ENCODE assay signal across 25 cellular contexts in the genomic region with DNA sequence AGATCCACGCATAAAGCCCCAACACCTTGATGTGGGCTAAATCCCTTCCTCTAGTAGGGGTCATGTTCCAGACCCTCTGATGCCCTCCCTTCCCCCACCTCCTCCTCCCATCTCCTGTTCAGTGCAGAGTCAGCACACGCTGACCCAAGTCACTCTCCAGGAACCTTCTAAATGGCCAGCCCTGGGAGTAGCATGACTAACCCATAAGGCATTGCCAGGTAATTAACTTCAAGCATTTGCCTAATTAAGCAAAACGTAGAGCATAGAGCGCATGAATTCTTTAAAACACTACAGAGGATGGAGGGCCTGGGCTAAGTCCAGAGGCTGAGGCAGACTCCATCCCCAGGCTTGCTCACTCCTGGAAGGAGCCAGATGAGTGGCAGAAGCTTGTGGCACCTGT.
"Had no signal": no experiment of that assay in that cellular context is flagged by ENCODE, and none has a peak within 500 bp of the region (broad histone marks: within the 10 kb centered on the region; RNA-seq: fewer than 3 reads in every experiment).

No MANE protein-coding gene starts in this region.

- H3K79me2 ChIP-seq: parathyroid adenoma had no signal

- H3K9me3 ChIP-seq: lower lobe of right lung, mucosa of descending colon, psoas muscle, right lobe of liver, suprapubic skin, thoracic aorta, tibial artery, uterus had no signal

- H3K4me1 ChIP-seq: left lung, lower lobe of right lung, psoas muscle, right lobe of liver, suprapubic skin, tibial artery, uterus had no signal

- H3K4me1 Mint-ChIP-seq: neural crest cell; stimulated activated effector memory CD8-positive, alpha-beta T cell treated with anti-CD3 and anti-CD28 coated beads, Interleukin-12 subunit alpha, Interleukin-12 subunit beta, amount 100 ng/mL, for 72 hours had no signal

- H3K36me3 Mint-ChIP-seq: stimulated activated effector memory CD8-positive, alpha-beta T cell treated with anti-CD3 and anti-CD28 coated beads, Interleukin-12 subunit alpha, Interleukin-12 subunit beta, amount 100 ng/mL, for 72 hours had no signal

- H3K9me3 Mint-ChIP-seq: neural crest cell had no signal

- H3K36me3 ChIP-seq: left lung, lower lobe of right lung, right lobe of liver, suprapubic skin, thoracic aorta, tibial artery, uterus had no signal

- H3K27ac Mint-ChIP-seq: naive thymus-derived CD8-positive, alpha-beta T cell; stimulated activated effector memory CD8-positive, alpha-beta T cell treated with anti-CD3 and anti-CD28 coated beads, Interleukin-12 subunit alpha, Interleukin-12 subunit beta, amount 100 ng/mL, for 72 hours; stimulated activated naive CD8-positive, alpha-beta T cell treated with anti-CD3 and anti-CD28 coated beads, Interleukin-15, Interleukin-2, amounts not matched to agents 100 ng/mL and 50 ng/mL, for 24 hours; type B pancreatic cell had no signal

- H3K4me3 Mint-ChIP-seq: naive thymus-derived CD8-positive, alpha-beta T cell; neural crest cell; stimulated activated effector memory CD8-positive, alpha-beta T cell treated with anti-CD3 and anti-CD28 coated beads, Interleukin-12 subunit alpha, Interleukin-12 subunit beta, amount 100 ng/mL, for 72 hours; stimulated activated naive CD8-positive, alpha-beta T cell treated with anti-CD3 and anti-CD28 coated beads, Interleukin-15, Interleukin-2, amounts not matched to agents 100 ng/mL and 50 ng/mL, for 24 hours; type B pancreatic cell had no signal

- H3K27me3 Mint-ChIP-seq: stimulated activated naive CD8-positive, alpha-beta T cell treated with anti-CD3 and anti-CD28 coated beads, Interleukin-15, Interleukin-2, amounts not matched to agents 100 ng/mL and 50 ng/mL, for 24 hours; type B pancreatic cell had no signal

- ATAC-seq: left colon; left lung; lower lobe of right lung; mucosa of descending colon; naive thymus-derived CD8-positive, alpha-beta T cell; psoas muscle; right lobe of liver; stimulated activated effector memory CD8-positive, alpha-beta T cell treated with anti-CD3 and anti-CD28 coated beads, Interleukin-12 subunit alpha, Interleukin-12 subunit beta, amount 100 ng/mL, for 72 hours had no signal

- H3K27me3 ChIP-seq: right lobe of liver, suprapubic skin, uterus had no signal

- DNase-seq: hippocampal formation; kidney; left colon; left lung; lower lobe of right lung; mammary epithelial cell; mesenchymal stem cell; midbrain; mucosa of descending colon; naive thymus-derived CD8-positive, alpha-beta T cell; occipital lobe; psoas muscle; right lobe of liver; stimulated activated CD4-positive, alpha-beta T cell treated with anti-CD3 and anti-CD28 coated beads, Interleukin-12 subunit alpha, Interleukin-12 subunit beta, amount 100 ng/mL, for 4 hours; stimulated activated CD4-positive, alpha-beta T cell treated with anti-CD3 and anti-CD28 coated beads, Interleukin-4, amount 100 ng/mL, for 24 hours; stimulated activated naive CD4-positive, alpha-beta T cell; tibial artery; uterus had no signal

- H3K27ac ChIP-seq: left lung, lower lobe of right lung, psoas muscle, right lobe of liver, suprapubic skin, thoracic aorta, tibial artery, uterus had no signal

- H3K9ac ChIP-seq: parathyroid adenoma had no signal

- H3K4me3 ChIP-seq: left lung, lower lobe of right lung, mucosa of descending colon, psoas muscle, right lobe of liver, suprapubic skin, thoracic aorta, tibial artery, uterus had no signal
